In genomic region chr18:77250926-77251729, GRCh38 we compare ENCODE assay signal across 13 cellular contexts. TPM values are rescaled to one million over a fixed set of nuclear protein-coding genes. Genes with fewer than 3 reads are reported as not detected.
DNase-seq lines count a peak whose midpoint lies in the region; ATAC-seq, FAIRE-seq and TF ChIP-seq lines count a peak whose summit lies in the region.
"Had no signal": no experiment of that assay in that cellular context is flagged by ENCODE, and none has a peak within 500 bp of the region (broad histone marks: within the 10 kb centered on the region; RNA-seq: fewer than 3 reads in every experiment).

No MANE protein-coding gene starts in this region.

- peak; percentile 46 for ATAC-seq in GM23338
- no peak for ATAC-seq in left lobe of liver
- ATAC-seq in HG02852 (IDR thresholded peaks at IDR 0.05; ENCODE audit: unreplicated experiment), result no peak
- no peak for ATAC-seq in GM21717 (IDR thresholded peaks at IDR 0.05; ENCODE audit: unreplicated experiment)

- H3K4ac ChIP-seq in H1 (replicated peaks; ENCODE audit: insufficient read length, low read depth, low read length), result no peak overlapping the region

- no peak for TF ChIP-seq EP300 in H1 (IDR thresholded peaks at IDR 0.05; ENCODE audit: borderline replicate concordance in 1 of 2, low read depth in 2 of 2, low read length in 2 of 2)

- H3K79me2 ChIP-seq in GM23338 (replicated peaks; ENCODE audit: insufficient read depth), result peaks cover 6% of the 10 kb centered on the region; the same call in 1 of the 2 replicates
- H3K79me2 ChIP-seq in H1 (ENCODE audit: control insufficient read depth in 1 of 2, insufficient read depth in 2 of 2, low read length in 2 of 2), result no peaks in the 10 kb centered on the region

- H3K9ac ChIP-seq in H1 (replicated peaks in 1 of 4; ENCODE audit: extremely low read depth in 1 of 4, low read depth in 3 of 4, low read length in 3 of 4), result no peak overlapping the region

- H3K4me2 ChIP-seq in GM23338 (peak overlapping the region; percentile 96), H1 (ENCODE audit: insufficient read depth in 1 of 2, low read depth in 2 of 2, low read length in 2 of 2) (peak overlapping the region; percentile 84 to 100)

- H4K20me1 ChIP-seq in GM23338 (replicated peaks; ENCODE audit: insufficient read depth) (no peaks in the 10 kb centered on the region), H1 (replicated peaks in 1 of 2; ENCODE audit: control insufficient read depth in 1 of 2, insufficient read depth in 2 of 2, low read length in 2 of 2) (peaks cover 0 to 4% of the 10 kb centered on the region in 2 experiments)

- H4K8ac ChIP-seq in H1 (ENCODE audit: extremely low read depth, insufficient read depth, low read length), result no peak overlapping the region; the same call in none of the 2 replicates

- CTCF ChIA-PET in CD4-positive, alpha-beta memory T cell (lab: Charles Lee; ENCODE audit: partially characterized antibody), result no interaction called here
- CTCF ChIA-PET in H1 (lab: Charles Lee; ENCODE audit: partially characterized antibody), result interaction anchor here (0.9 to 1.2 kb wide), 3 partner anchors 9 to 100 kb away, joined by 3 to 5 read pairs (median 5); no protein-coding TSS in a partner anchor

- WGBS in H1 (ENCODE audit: extremely low coverage in 1 of 2, insufficient coverage in 1 of 2, insufficient read length in 1 of 2, insufficient replicate concordance in 2 of 2, low coverage in 1 of 2, low lambda C conversion rate in 2 of 2, missing lambda C conversion rate in 1 of 2), 2 experiments, result 6% methylated on average over 38 of the region's 67 CpGs; no CpG with 5 or more reads in 1 of the 2 experiments

- peaks cover 0 to 22% (median 11%) of the 10 kb centered on the region in 8 donors for H3K9me3 Mint-ChIP-seq in CD4-positive, alpha-beta memory T cell
- H3K9me3 Mint-ChIP-seq in GM23338 (peaks cover 19% of the 10 kb centered on the region), nephron progenitor cell (peaks cover 37% of the 10 kb centered on the region)

- no peak overlapping the region for H3K4me3 ChIP-seq in CD4-positive, alpha-beta memory T cell (ENCODE audit: low read length in 2 of 2)
- H3K4me3 ChIP-seq in GM23338, result peak overlapping the region; percentile 91
- peak overlapping the region; percentile 30 to 70 (median 48) for H3K4me3 ChIP-seq in H1 (ENCODE audit: extremely low read depth in 1 of 4, insufficient read depth in 2 of 4, low read depth in 3 of 4, low read length in 4 of 4)

- DNase-seq in CD4-positive, alpha-beta memory T cell, result no peak
- peak; percentile 74 for DNase-seq in GM23338 (ENCODE audit: low spot score)
- peak in 1 of 2 experiments; percentile 79 for DNase-seq in H1 (ENCODE audit: low read depth in 1 of 2, low spot score in 2 of 2)
- DNase-seq in nephron progenitor cell, result peak; percentile 47
- no peak for DNase-seq in left lobe of liver (ENCODE audit: low spot score)
- DNase-seq in activated CD4-positive, CD25-positive, alpha-beta regulatory T cell treated with anti-CD3 and anti-CD28 coated beads, Interleukin-2, amount 50 U/mL, for 72 hours, result no peak
- DNase-seq: activated T-cell treated with anti-CD3 and anti-CD28 coated beads, Interleukin-2, amount 50 U/mL, for 4 hours; stimulated activated CD4-positive, alpha-beta T cell treated with anti-CD3 and anti-CD28 coated beads, Interleukin-4, amount 100 ng/mL, for 24 hours had no signal

- no peak overlapping the region for H4K5ac ChIP-seq in H1 (ENCODE audit: insufficient read length, low read depth, low read length)

- POLR2A ChIA-PET in CD4-positive, alpha-beta memory T cell (lab: Charles Lee; ENCODE audit: partially characterized antibody), result no interaction called here
- POLR2A ChIA-PET in H1 (lab: Charles Lee; ENCODE audit: partially characterized antibody), result no interaction called here

- no peak overlapping the region for H2AK5ac ChIP-seq in H1 (ENCODE audit: low read depth, low read length)

- TF ChIP-seq POLR2A in H1 (IDR thresholded peaks at IDR 0.05; ENCODE audit: control extremely low read depth in 1 of 2, low read depth in 2 of 2, low read length in 2 of 2), result no peak

- H3K23ac ChIP-seq in H1 (ENCODE audit: insufficient read length), result no peak overlapping the region

- H3K23me2 ChIP-seq in H1 (ENCODE audit: low read depth, low read length), result peaks cover 29% of the 10 kb centered on the region; the same call in 1 of the 2 replicates

- no peak overlapping the region for H3K27ac ChIP-seq in CD4-positive, alpha-beta memory T cell (ENCODE audit: low read depth, low read length)
- H3K27ac ChIP-seq in GM23338 (ENCODE audit: low read depth), result no peak overlapping the region
- H3K27ac ChIP-seq in H1 (ENCODE audit: low read depth, low read length), result no peak overlapping the region
- H3K27ac ChIP-seq: pancreas had no signal

- peak overlapping the region; percentile 18; the same call in 1 of the 2 replicates for H2BK20ac ChIP-seq in H1 (ENCODE audit: low read length)

- H4K91ac ChIP-seq in H1 (replicated peaks; ENCODE audit: insufficient read length, low read length), result peak overlapping the region; percentile 66

- H2BK120ac ChIP-seq in H1 (replicated peaks; ENCODE audit: low read depth, low read length), result no peak overlapping the region

- no peaks in the 10 kb centered on the region for H3K36me3 ChIP-seq in CD4-positive, alpha-beta memory T cell (ENCODE audit: insufficient read depth, low read length)
- H3K36me3 ChIP-seq in GM23338 (ENCODE audit: insufficient read depth) (peaks cover 9% of the 10 kb centered on the region; the same call in 1 of the 2 replicates), H1 (ENCODE audit: control insufficient read depth in 2 of 4, insufficient read depth in 4 of 4, low read length in 3 of 4) (no peaks in the 10 kb centered on the region)
- H3K36me3 ChIP-seq: pancreas had no signal

- peaks cover 17% of the 10 kb centered on the region for H3K9me2 ChIP-seq in GM23338 (ENCODE audit: insufficient read depth)

- H3K14ac ChIP-seq in H1 (ENCODE audit: insufficient read length), result no peak overlapping the region

- peaks cover 48 to 52% of the 10 kb centered on the region in 2 donors for H3K27me3 Mint-ChIP-seq in CD4-positive, alpha-beta memory T cell
- H3K27me3 Mint-ChIP-seq in GM23338 (ENCODE audit: insufficient read depth, low read depth, poor library complexity) (peaks cover 58% of the 10 kb centered on the region), nephron progenitor cell (ENCODE audit: low read depth, poor library complexity) (peaks cover 100% of the 10 kb centered on the region)

- H3K4me3 Mint-ChIP-seq in CD4-positive, alpha-beta memory T cell, result peak overlapping the region in 7 of 8 donors; percentile 42 to 75 (median 57)
- peak overlapping the region; percentile 83 for H3K4me3 Mint-ChIP-seq in GM23338
- H3K4me3 Mint-ChIP-seq in nephron progenitor cell, result peak overlapping the region; percentile 81
- H3K4me3 Mint-ChIP-seq: activated T-cell treated with anti-CD3 and anti-CD28 coated beads, Interleukin-2, amount 50 U/mL, for 4 hours had no signal

- 0 out of 2 replicates have a peak, but pooled peaks cover 6% of the 10 kb centered on the region for H3F3A ChIP-seq in GM23338 (replicated peaks; ENCODE audit: low read depth)

- H2AFZ ChIP-seq in GM23338 (peak overlapping the region; percentile 94), H1 (ENCODE audit: low read length) (0 out of 2 replicates have a peak overlapping the region, but pooled peaks have one; percentile 58)

- H2BK15ac ChIP-seq in H1 (ENCODE audit: low read length), result peak overlapping the region; percentile 95; the same call in 1 of the 2 replicates

- peaks cover 15% of the 10 kb centered on the region for H3K27me3 ChIP-seq in CD4-positive, alpha-beta memory T cell (ENCODE audit: insufficient read depth, low read length)
- H3K27me3 ChIP-seq in GM23338 (ENCODE audit: insufficient read depth) (peaks cover 73% of the 10 kb centered on the region), H1 (replicated peaks in 1 of 4; ENCODE audit: control insufficient read depth in 3 of 4, extremely low read depth in 1 of 4, insufficient read depth in 3 of 4, low read length in 3 of 4) (peaks cover 37 to 51% (median 46%) of the 10 kb centered on the region in 4 experiments)

- H2BK12ac ChIP-seq in H1 (ENCODE audit: low read depth, low read length), result peak overlapping the region; percentile 82; the same call in 1 of the 2 replicates

- H3K9me3 ChIP-seq in CD4-positive, alpha-beta memory T cell (ENCODE audit: control insufficient read depth in 1 of 2, low read length in 2 of 2), result no peaks in the 10 kb centered on the region
- peaks cover 2 to 4% of the 10 kb centered on the region in 2 experiments; a peak in 1 of 4 replicates for H3K9me3 ChIP-seq in H1 (ENCODE audit: insufficient read depth in 2 of 2, low read depth in 1 of 2, low read length in 1 of 2)
- H3K9me3 ChIP-seq: pancreas had no signal

- no peak for TF ChIP-seq CTCF in GM23338 (conservative IDR thresholded peaks at IDR 0.05; ENCODE audit: low read depth in 2 of 2)
- no peak for TF ChIP-seq CTCF in H1 (IDR thresholded peaks at IDR 0.05; ENCODE audit: control extremely low read depth in 1 of 3, insufficient read depth in 1 of 3, low read depth in 1 of 3, low read length in 3 of 3)
- no peak for TF ChIP-seq CTCF in nephron progenitor cell (IDR thresholded peaks at IDR 0.05)

- H3K79me1 ChIP-seq in H1 (ENCODE audit: low read depth, low read length), result no peaks in the 10 kb centered on the region

- no peak overlapping the region for H3K56ac ChIP-seq in H1 (replicated peaks; ENCODE audit: insufficient read length, low read depth, low read length)

- peaks cover 7 to 24% (median 15%) of the 10 kb centered on the region in 4 donors for H3K4me1 Mint-ChIP-seq in CD4-positive, alpha-beta memory T cell
- H3K4me1 Mint-ChIP-seq in GM23338, result peaks cover 37% of the 10 kb centered on the region
- H3K4me1 Mint-ChIP-seq in nephron progenitor cell, result peaks cover 9% of the 10 kb centered on the region

- H3K4me1 ChIP-seq in CD4-positive, alpha-beta memory T cell (ENCODE audit: insufficient read depth, low read length), result peaks cover 12% of the 10 kb centered on the region
- H3K4me1 ChIP-seq in GM23338 (ENCODE audit: insufficient read depth) (peaks cover 41% of the 10 kb centered on the region), H1 (replicated peaks in 1 of 4; ENCODE audit: control insufficient read depth in 3 of 4, insufficient read depth in 4 of 4, low read length in 3 of 4) (peaks cover 11 to 14% (median 12%) of the 10 kb centered on the region in 4 experiments)
- H3K4me1 ChIP-seq: pancreas had no signal

- peak overlapping the region; percentile 13; the same call in 1 of the 2 replicates for H3K18ac ChIP-seq in H1 (ENCODE audit: extremely low read depth, low read length)

- H3K27ac Mint-ChIP-seq in CD4-positive, alpha-beta memory T cell, result no peak overlapping the region
- no peak overlapping the region for H3K27ac Mint-ChIP-seq in GM23338
- H3K27ac Mint-ChIP-seq in nephron progenitor cell, result no peak overlapping the region

- FAIRE-seq in H1 (lab: Jason Lieb, UNC), result no peak
- FAIRE-seq: pancreas had no signal

- no peak overlapping the region; the same call in 1 of the 2 replicates for H2BK5ac ChIP-seq in H1 (ENCODE audit: low read depth, low read length)

- intact Hi-C loops in CD4-positive, alpha-beta memory T cell (cut with micrococcal nuclease), result no loop called here

- no peaks in the 10 kb centered on the region for H3K36me3 Mint-ChIP-seq in CD4-positive, alpha-beta memory T cell
- H3K36me3 Mint-ChIP-seq in GM23338 (ENCODE audit: low read depth) (peaks cover 22% of the 10 kb centered on the region), nephron progenitor cell (ENCODE audit: low read depth) (peaks cover 7% of the 10 kb centered on the region)

- TF ChIP-seq RAD21 in H1 (IDR thresholded peaks at IDR 0.05 in 1 of 2, conservative IDR thresholded peaks at IDR 0.05 in 1 of 2; ENCODE audit: low read depth in 2 of 2, low read length in 2 of 2), result no peak; a peak in 1 of 4 replicates

RNA-seq across cellular contexts. Expression of gene GALR1, which starts 1.5 kb away (rescaled TPM):
- not detected for total RNA-seq in CD4-positive, alpha-beta memory T cell
- polyA plus RNA-seq in CD4-positive, alpha-beta memory T cell, result not detected
- total RNA-seq in GM23338 (2014; rRNA removed; shearing (Covaris generic)), result 0.74 and 1.1 TPM in 2 replicates
- polyA plus RNA-seq in GM23338 (2016; fragmentation: Nextera tagmentation; extraction: Ambion mirVana) (0.19 and 0.32 TPM in 2 replicates), H1 (2011; rRNA removed) (0.09 TPM in 2 replicates)
- total RNA-seq in H1 (2021; fragmentation: NEBNext Ultra II Directional; extraction: Animal tissue kit (Norgen Biotek cat#: 25700)), result 0.98 and 1.6 TPM in 2 replicates
- 0.09 TPM for polyA plus RNA-seq in H1 (2011; cell fraction: cytosol; rRNA removed)
- polyA plus RNA-seq in H1 (2011; cell fraction: nucleus; rRNA removed), result 0.41 TPM
- 0.11 to 0.46 TPM (median 0.30 TPM) in 4 replicates for polyA plus RNA-seq in H1 (2012, experiment 1 of 2)
- polyA plus RNA-seq in H1 (2012, experiment 2 of 2), result 0.03 TPM
- 1.7 TPM for polyA plus RNA-seq in H1 (2013, experiment 1 of 2)
- 0.92 TPM for polyA plus RNA-seq in H1 (2013, experiment 2 of 2)
- 0.24 and 0.35 TPM in 2 replicates for polyA minus RNA-seq in H1 (2011; rRNA and poly(A)+ RNA removed)
- polyA minus RNA-seq in H1 (2011; cell fraction: cytosol; rRNA and poly(A)+ RNA removed), result 0.22 TPM
- 0.70 TPM for polyA minus RNA-seq in H1 (2011; cell fraction: nucleus; rRNA and poly(A)+ RNA removed)
- total RNA-seq in left lobe of liver, result not detected
- total RNA-seq: activated T-cell treated with anti-CD3 and anti-CD28 coated beads, Interleukin-2, amount 50 U/mL, for 4 hours; NCI-H460; ureter had no signal

Comparison
In these comparisons a context has a peak if more than half of its experiments do, and no peak if none do; other contexts are left out.
1. DNase-seq: peak in GM23338 (single experiment) and nephron progenitor cell (single experiment); none in CD4-positive, alpha-beta memory T cell (0 of 5), left lobe of liver (single experiment) and activated CD4-positive, CD25-positive, alpha-beta regulatory T cell treated with anti-CD3 and anti-CD28 coated beads, Interleukin-2, amount 50 U/mL, for 72 hours (single experiment).
2. H3K4me3 ChIP-seq: peak in GM23338 (single experiment) and H1 (4 of 4); none in CD4-positive, alpha-beta memory T cell (0 of 2).
3. Peak in every context shown above with its lines, with median percentiles within 50 percentile points of each other: H3K4me3 Mint-ChIP-seq.